10 cellular contexts compared by ENCODE assay signal in genomic region chr6:5892669-5893068, GRCh38.
A peak's percentile ranks its signal among the peaks of the same experiment; 100 is the strongest.
DNase-seq lines count a peak whose midpoint lies in the region; ATAC-seq, FAIRE-seq and TF ChIP-seq lines count a peak whose summit lies in the region.
"Had no signal": no experiment of that assay in that cellular context is flagged by ENCODE, and none has a peak within 500 bp of the region (broad histone marks: within the 10 kb centered on the region; RNA-seq: fewer than 3 reads in every experiment).

No MANE protein-coding gene starts in this region.

- no peaks in the 10 kb centered on the region for H4K20me1 ChIP-seq in Karpas-422 (ENCODE audit: insufficient read depth, low read depth, low read length)
- H4K20me1 ChIP-seq in endothelial cell of umbilical vein (replicated peaks; ENCODE audit: control insufficient read depth, extremely low read depth, insufficient read depth, low read length), result no peaks in the 10 kb centered on the region

- no peaks in the 10 kb centered on the region for H3K36me3 ChIP-seq in Karpas-422 (ENCODE audit: insufficient read depth, low read length)
- H3K36me3 ChIP-seq in endothelial cell of umbilical vein (ENCODE audit: control insufficient read depth in 2 of 2, extremely low read depth in 1 of 2, insufficient read depth in 2 of 2, low read length in 2 of 2), result no peaks in the 10 kb centered on the region
- H3K36me3 ChIP-seq in neutrophil, result no peaks in the 10 kb centered on the region

- peaks cover 10% of the 10 kb centered on the region for H3K36me3 Mint-ChIP-seq in Calu3 (ENCODE audit: insufficient read depth, unreplicated experiment)

- H3K9ac ChIP-seq in Karpas-422 (ENCODE audit: low read length) (peak overlapping the region; percentile 80), endothelial cell of umbilical vein (replicated peaks; ENCODE audit: extremely low read depth, insufficient read depth, low read length) (no peak overlapping the region)

- H3K27me3 ChIP-seq in Karpas-422 (ENCODE audit: low read length) (no peaks in the 10 kb centered on the region), endothelial cell of umbilical vein (ENCODE audit: control insufficient read depth in 2 of 2, insufficient read depth in 2 of 2, low read length in 2 of 2) (no peaks in the 10 kb centered on the region), neutrophil (no peaks in the 10 kb centered on the region)

- no peaks in the 10 kb centered on the region for H3K9me1 ChIP-seq in endothelial cell of umbilical vein (replicated peaks; ENCODE audit: control insufficient read depth, extremely low read depth, insufficient read depth, low read length)

- peaks cover 8% of the 10 kb centered on the region for H3K4me1 ChIP-seq in Karpas-422 (ENCODE audit: low read length)
- no peaks in the 10 kb centered on the region for H3K4me1 ChIP-seq in endothelial cell of umbilical vein (ENCODE audit: control insufficient read depth, extremely low read depth, insufficient read depth, low read length)
- H3K4me1 ChIP-seq in neutrophil (ENCODE audit: control insufficient read depth in 1 of 2, insufficient read depth in 1 of 2, low read depth in 1 of 2, low read length in 1 of 2), result peaks cover 0 to 8% of the 10 kb centered on the region in 2 experiments

- TF ChIP-seq CTCF in Calu3 (IDR thresholded peaks at IDR 0.05; ENCODE audit: unreplicated experiment) (no peak), endothelial cell of umbilical vein (IDR thresholded peaks at IDR 0.05; ENCODE audit: extremely low read depth in 1 of 2, insufficient read depth in 1 of 2, low read depth in 1 of 2, low read length in 2 of 2) (no peak), neutrophil (IDR thresholded peaks at IDR 0.05) (no peak)

- CTCF ChIA-PET in Calu3 (lab: Charles Lee), result interaction anchor here (1.0 kb wide), 1 partner anchor 422 kb away, joined by 3 read pairs; no protein-coding TSS in a partner anchor
- CTCF ChIA-PET in endothelial cell of umbilical vein (lab: Charles Lee), result interaction anchor here (1.3 kb wide), 1 partner anchor 422 kb away, joined by 3 read pairs; no protein-coding TSS in a partner anchor

- ATAC-seq in HG02885 (IDR thresholded peaks at IDR 0.05; ENCODE audit: poor library complexity, unreplicated experiment) (no peak), GM18861 (IDR thresholded peaks at IDR 0.05; ENCODE audit: unreplicated experiment) (no peak), GM19467 (IDR thresholded peaks at IDR 0.05; ENCODE audit: unreplicated experiment) (no peak), GM21786 (IDR thresholded peaks at IDR 0.05; ENCODE audit: unreplicated experiment) (no peak)

- POLR2A ChIA-PET in endothelial cell of umbilical vein (lab: Charles Lee), result no interaction called here

- no peaks in the 10 kb centered on the region for H3K27me3 Mint-ChIP-seq in Calu3 (ENCODE audit: unreplicated experiment)

- intact Hi-C loops in Calu3 (cut with micrococcal nuclease; ENCODE audit: unreplicated experiment), result no loop called here
- intact Hi-C loops in endothelial cell of umbilical vein (cut with micrococcal nuclease), result no loop called here

- DNase-seq in Calu3 (no peak), Karpas-422 (no peak), endothelial cell of umbilical vein (ENCODE audit: low read depth, low spot score) (no peak)
- DNase-seq: foreskin melanocyte, IMR-90 had no signal

- no peaks in the 10 kb centered on the region for H3K4me1 Mint-ChIP-seq in Calu3 (ENCODE audit: low read depth, unreplicated experiment)

- H3K4me2 ChIP-seq in Karpas-422 (ENCODE audit: low read depth, low read length, poor library complexity, severe bottlenecking) (peak overlapping the region; percentile 99), endothelial cell of umbilical vein (ENCODE audit: insufficient read depth, low read length) (peak overlapping the region; percentile 13)

- no peaks in the 10 kb centered on the region for H3K9me3 ChIP-seq in Karpas-422 (ENCODE audit: low read length)
- H3K9me3 ChIP-seq in endothelial cell of umbilical vein (replicated peaks; ENCODE audit: control insufficient read depth, insufficient read depth, low read length), result no peaks in the 10 kb centered on the region
- no peaks in the 10 kb centered on the region for H3K9me3 ChIP-seq in neutrophil

- BruUV-seq in Calu3 (replicated peaks; lab: Mats Ljungman, UMichigan) (no TSS peak), endothelial cell of umbilical vein (replicated peaks; lab: Mats Ljungman, UMichigan) (no TSS peak)

- dilution Hi-C loops in endothelial cell of umbilical vein (cut with MboI; ENCODE audit: extremely low pct_ligation_motif_present, low sequenced_read_pairs), result no loop called here

- peak overlapping the region; percentile 82 for H3K27ac Mint-ChIP-seq in Calu3 (ENCODE audit: unreplicated experiment)

- no peak for FAIRE-seq in endothelial cell of umbilical vein (lab: Jason Lieb, UNC)

- H3K9me3 Mint-ChIP-seq in Calu3 (ENCODE audit: low read depth, unreplicated experiment), result no peaks in the 10 kb centered on the region

- H3K4me3 Mint-ChIP-seq in Calu3 (ENCODE audit: low read depth, unreplicated experiment), result peak overlapping the region; percentile 87

- H3K9me2 ChIP-seq in Karpas-422 (replicated peaks; ENCODE audit: insufficient read depth, low read length), result no peaks in the 10 kb centered on the region

- H3K4me3 ChIP-seq in Karpas-422 (ENCODE audit: low read length), result peak overlapping the region; percentile 81
- H3K4me3 ChIP-seq in endothelial cell of umbilical vein (replicated peaks in 1 of 3; ENCODE audit: insufficient read depth in 1 of 3, low read depth in 1 of 3, low read length in 3 of 3), result no peak overlapping the region
- peak overlapping the region; percentile 43 to 49 for H3K4me3 ChIP-seq in neutrophil (ENCODE audit: low read depth in 1 of 2, low read length in 1 of 2)

- no peaks in the 10 kb centered on the region for H3K79me2 ChIP-seq in Karpas-422 (ENCODE audit: low read length)
- H3K79me2 ChIP-seq in endothelial cell of umbilical vein (ENCODE audit: control insufficient read depth, insufficient read depth, low read length), result no peaks in the 10 kb centered on the region

- peak overlapping the region; percentile 70 for H3K27ac ChIP-seq in Karpas-422 (ENCODE audit: low read length)
- no peak overlapping the region for H3K27ac ChIP-seq in endothelial cell of umbilical vein (ENCODE audit: insufficient read depth, low read depth, low read length)
- peak overlapping the region; percentile 67 for H3K27ac ChIP-seq in neutrophil

- H2AFZ ChIP-seq in Karpas-422 (ENCODE audit: low read length) (peak overlapping the region; percentile 100), endothelial cell of umbilical vein (ENCODE audit: low read depth, low read length) (no peak overlapping the region)

- no peak for TF ChIP-seq POLR2A in endothelial cell of umbilical vein (IDR thresholded peaks at IDR 0.05; ENCODE audit: low read depth, low read length)

TF ChIP-seq in endothelial cell of umbilical vein, 7 proteins besides CTCF, POLR2A, EP300 and RAD21:
- no peak for TF ChIP-seq FOS (IDR thresholded peaks at IDR 0.05; ENCODE audit: borderline replicate concordance, insufficient read depth, low read length)
- no peak for TF ChIP-seq EZH2 (IDR thresholded peaks at IDR 0.05; ENCODE audit: borderline replicate concordance, low read depth, low read length, severe bottlenecking)
- no peak for TF ChIP-seq MYC (IDR thresholded peaks at IDR 0.05; ENCODE audit: low read depth, low read length)
- no peak for TF ChIP-seq GATA2 (IDR thresholded peaks at IDR 0.05; ENCODE audit: insufficient read depth, insufficient read length, low read depth, low read length)
- no peak for TF ChIP-seq POLR2AphosphoS5 (IDR thresholded peaks at IDR 0.05; ENCODE audit: insufficient read depth, low read depth, low read length)
- no peak for TF ChIP-seq JUN (IDR thresholded peaks at IDR 0.05; ENCODE audit: borderline replicate concordance, insufficient read depth, insufficient read length, low read depth)
- TF ChIP-seq MAX (IDR thresholded peaks at IDR 0.05; ENCODE audit: insufficient read depth, insufficient read length), result no peak
TF ChIP-seq in endothelial cell of umbilical vein: peak in this region for 0.

Comparison
In these comparisons a context has a peak if more than half of its experiments do, and no peak if none do; other contexts are left out.
1. H3K4me3 ChIP-seq: peak in Karpas-422 (single experiment) and neutrophil (2 of 2); none in endothelial cell of umbilical vein (0 of 3).